12 cellular contexts compared by ENCODE assay signal in genomic region chr14:75497191-75497590, GRCh38. TPM values are rescaled to one million over a fixed set of nuclear protein-coding genes. Genes with fewer than 3 reads are reported as not detected.
A peak's percentile ranks its signal among the peaks of the same experiment; 100 is the strongest.
DNase-seq lines count a peak whose midpoint lies in the region; ATAC-seq and TF ChIP-seq lines count a peak whose summit lies in the region.
"Had no signal": no experiment of that assay in that cellular context is flagged by ENCODE, and none has a peak within 500 bp of the region (broad histone marks: within the 10 kb centered on the region; RNA-seq: fewer than 3 reads in every experiment).

No MANE protein-coding gene starts in this region.

- intact Hi-C loops in ascending aorta (cut with DNase I) = no loop called here

- no peaks in the 10 kb centered on the region for H3K27me3 ChIP-seq in SU-DHL-6 (ENCODE audit: low read length)
- H3K27me3 ChIP-seq in ascending aorta = no peaks in the 10 kb centered on the region
- H3K27me3 ChIP-seq: pancreas had no signal

- H3K9me3 Mint-ChIP-seq in naive B cell = no peaks in the 10 kb centered on the region

- no peak overlapping the region for H3K4me2 ChIP-seq in SU-DHL-6 (ENCODE audit: low read depth, low read length, poor library complexity, severe bottlenecking)

- no peaks in the 10 kb centered on the region for H3K9me3 ChIP-seq in SU-DHL-6 (ENCODE audit: insufficient read depth, low read length)
- no peaks in the 10 kb centered on the region for H3K9me3 ChIP-seq in ascending aorta
- H3K9me3 ChIP-seq: pancreas had no signal

- H3K4me1 Mint-ChIP-seq in naive B cell = peaks cover 9 to 14% (median 10%) of the 10 kb centered on the region in 3 donors

- peak overlapping the region; percentile 10; the same call in 1 of the 2 replicates for H3K9ac ChIP-seq in SU-DHL-6 (ENCODE audit: low read length)

- TF ChIP-seq CTCF in GM12865 (IDR thresholded peaks at IDR 0.05; ENCODE audit: insufficient read depth, low read depth, low read length, missing control alignments) (no peak), SU-DHL-6 (IDR thresholded peaks at IDR 0.05; ENCODE audit: insufficient read depth, low read length, poor library complexity, severe bottlenecking) (no peak), ascending aorta (IDR thresholded peaks at IDR 0.05) (no peak)

- H3K27me3 Mint-ChIP-seq in naive B cell = peaks cover 0 to 12% (median 10%) of the 10 kb centered on the region in 3 donors

- peak overlapping the region; percentile 35 for H3K4me3 ChIP-seq in GM12865 (ENCODE audit: low read depth, low read length)
- H3K4me3 ChIP-seq in SU-DHL-6 (ENCODE audit: insufficient read depth, low read length, poor library complexity, severe bottlenecking) = no peak overlapping the region
- no peak overlapping the region for H3K4me3 ChIP-seq in ascending aorta
- H3K4me3 ChIP-seq: pancreas had no signal

- H3K79me2 ChIP-seq in SU-DHL-6 (ENCODE audit: insufficient read depth, low read length) = no peaks in the 10 kb centered on the region

- H3K36me3 ChIP-seq in SU-DHL-6 (ENCODE audit: low read length) (no peaks in the 10 kb centered on the region), ascending aorta (no peaks in the 10 kb centered on the region)
- H3K36me3 ChIP-seq: pancreas had no signal

- peak overlapping the region in 1 of 6 donors; percentile 34 for H3K27ac Mint-ChIP-seq in naive B cell

- ATAC-seq in GM21529 (IDR thresholded peaks at IDR 0.05; ENCODE audit: unreplicated experiment) (peak; percentile 50), naive B cell (ENCODE audit: low read depth in 2 of 2) (peak; percentile 50 to 73)

- H3K27ac ChIP-seq in SU-DHL-6 (ENCODE audit: low read depth, low read length) = peak overlapping the region; percentile 96
- no peak overlapping the region for H3K27ac ChIP-seq in ascending aorta
- H3K27ac ChIP-seq: pancreas had no signal

- H3K4me1 ChIP-seq in ascending aorta = no peaks in the 10 kb centered on the region
- H3K4me1 ChIP-seq: pancreas had no signal

- peaks cover 39% of the 10 kb centered on the region for H3F3A ChIP-seq in SU-DHL-6 (ENCODE audit: insufficient read depth)

- peak overlapping the region; percentile 55 for H2AFZ ChIP-seq in SU-DHL-6 (ENCODE audit: low read depth, low read length, severe bottlenecking)

- peak overlapping the region in 2 of 8 donors; percentile 10 to 31 for H3K4me3 Mint-ChIP-seq in naive B cell

- H3K36me3 Mint-ChIP-seq in naive B cell = no peaks in the 10 kb centered on the region

- peak; percentile 75 for DNase-seq in GM12865 (ENCODE audit: low read depth)
- DNase-seq in naive B cell = no peak
- DNase-seq in NCI-H2196 treated with DMSO at 0.1 percent for 48 hours (lab: John Stamatoyannopoulos, UW; ENCODE audit: unreplicated experiment) = no peak
- DNase-seq in ascending aorta (ENCODE audit: low spot score in 2 of 2) = no peak
- DNase-seq in retina = no peak
- no peak for DNase-seq in NCI-H774 (lab: John Stamatoyannopoulos, UW)
- DNase-seq: amygdala, erythroblast, NCI-H2029 treated with DMSO at 0.1 percent for 48 hours, pancreas had no signal

- no peaks in the 10 kb centered on the region for H4K20me1 ChIP-seq in SU-DHL-6 (ENCODE audit: low read depth, low read length)

- no peaks in the 10 kb centered on the region for H3K9me2 ChIP-seq in SU-DHL-6 (replicated peaks; ENCODE audit: insufficient read depth, low read length)

RNA-seq across cellular contexts. Expression of gene BATF, which starts 25.1 kb away (rescaled TPM):
- polyA plus RNA-seq in naive B cell (ENCODE audit: low read depth in 6 of 6) = 10 to 100 TPM in 2 of 6 donors, 1 to 10 TPM in 4; 2.6 to 12.9 (median 6.5) TPM
- not detected for total RNA-seq in ascending aorta
